In the genomic region with DNA sequence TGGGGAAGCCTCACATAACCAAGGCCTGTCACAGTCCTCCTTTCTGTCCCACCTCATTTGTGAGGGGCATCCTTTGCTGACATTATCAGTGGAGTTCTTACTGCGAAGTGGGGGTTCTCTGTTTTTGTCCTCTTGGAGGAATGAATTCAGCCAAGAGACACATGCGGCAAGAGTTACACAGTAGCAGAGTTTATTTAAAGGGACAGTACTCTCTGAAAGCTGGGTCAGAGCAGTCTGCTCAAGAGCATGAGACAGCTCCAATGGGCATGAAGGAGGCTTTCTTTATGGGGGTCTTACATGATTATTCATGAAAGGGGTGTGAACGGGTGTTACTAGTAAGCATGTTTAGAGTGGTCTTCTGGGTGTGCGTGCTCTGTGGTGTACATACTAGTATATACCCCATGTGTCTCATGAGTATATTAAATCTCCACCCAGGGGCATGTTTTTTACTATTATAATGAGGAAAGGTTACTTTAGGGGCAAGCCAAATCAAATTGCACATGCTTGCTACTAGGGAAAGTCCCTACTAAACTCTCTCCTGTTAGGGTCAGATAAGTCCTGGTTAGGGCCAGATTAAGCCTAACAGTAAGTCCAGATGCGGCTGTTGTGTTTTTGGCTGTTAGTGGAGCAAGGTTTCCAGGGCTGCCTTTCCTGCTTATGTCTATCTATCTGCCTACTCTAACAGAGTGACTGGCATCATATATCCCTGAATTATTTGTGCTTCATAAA, we compare ENCODE assay signal across 1 cellular context.
TF ChIP-seq lines count a peak whose summit lies in the region.

No MANE protein-coding gene starts in this region.

TF ChIP-seq in K562, 482 proteins besides CTCF, POLR2A, EP300 and RAD21 (continued from another document and continues in another):
- no peak for TF ChIP-seq FIP1L1 (IDR thresholded peaks at IDR 0.05; ENCODE audit: low read depth, low read length, poor library complexity, severe bottlenecking)
- TF ChIP-seq SUPT5H (IDR thresholded peaks at IDR 0.05), result no peak
- TF ChIP-seq, protein P1, sequence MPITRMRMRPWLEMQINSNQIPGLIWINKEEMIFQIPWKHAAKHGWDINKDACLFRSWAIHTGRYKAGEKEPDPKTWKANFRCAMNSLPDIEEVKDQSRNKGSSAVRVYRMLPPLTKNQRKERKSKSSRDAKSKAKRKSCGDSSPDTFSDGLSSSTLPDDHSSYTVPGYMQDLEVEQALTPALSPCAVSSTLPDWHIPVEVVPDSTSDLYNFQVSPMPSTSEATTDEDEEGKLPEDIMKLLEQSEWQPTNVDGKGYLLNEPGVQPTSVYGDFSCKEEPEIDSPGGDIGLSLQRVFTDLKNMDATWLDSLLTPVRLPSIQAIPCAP (CRISPR knock-in tag; IDR thresholded peaks at IDR 0.05; ENCODE audit: borderline replicate concordance), result no peak
- peak; percentile 95 for TF ChIP-seq SMARCA4 (IDR thresholded peaks at IDR 0.05)
- no peak for TF ChIP-seq FOXP1 (CRISPR knock-in tag; IDR thresholded peaks at IDR 0.05)
- no peak for TF ChIP-seq HCFC1 (IDR thresholded peaks at IDR 0.05; ENCODE audit: low read depth, low read length)
- TF ChIP-seq PML (IDR thresholded peaks at IDR 0.05; ENCODE audit: low read length), result peak; percentile 99
- peak; percentile 83; the same call in 1 of the 2 replicates for TF ChIP-seq LEF1 (IDR thresholded peaks at IDR 0.05)
- no peak for TF ChIP-seq CHD1 (IDR thresholded peaks at IDR 0.05; ENCODE audit: low read length)
- peak; percentile 95 for TF ChIP-seq DPF2 (IDR thresholded peaks at IDR 0.05)
- TF ChIP-seq MYNN (IDR thresholded peaks at IDR 0.05), result peak; percentile 80; the same call in 1 of the 2 replicates
- no peak for TF ChIP-seq MYNN (CRISPR knock-in tag; IDR thresholded peaks at IDR 0.05)
- no peak for TF ChIP-seq GABPB1 (CRISPR knock-in tag; IDR thresholded peaks at IDR 0.05)
- TF ChIP-seq NCOR1 (IDR thresholded peaks at IDR 0.05), result peak; percentile 99
- peak; percentile 94 for TF ChIP-seq KLF16 (IDR thresholded peaks at IDR 0.05)
- TF ChIP-seq, protein P2, sequence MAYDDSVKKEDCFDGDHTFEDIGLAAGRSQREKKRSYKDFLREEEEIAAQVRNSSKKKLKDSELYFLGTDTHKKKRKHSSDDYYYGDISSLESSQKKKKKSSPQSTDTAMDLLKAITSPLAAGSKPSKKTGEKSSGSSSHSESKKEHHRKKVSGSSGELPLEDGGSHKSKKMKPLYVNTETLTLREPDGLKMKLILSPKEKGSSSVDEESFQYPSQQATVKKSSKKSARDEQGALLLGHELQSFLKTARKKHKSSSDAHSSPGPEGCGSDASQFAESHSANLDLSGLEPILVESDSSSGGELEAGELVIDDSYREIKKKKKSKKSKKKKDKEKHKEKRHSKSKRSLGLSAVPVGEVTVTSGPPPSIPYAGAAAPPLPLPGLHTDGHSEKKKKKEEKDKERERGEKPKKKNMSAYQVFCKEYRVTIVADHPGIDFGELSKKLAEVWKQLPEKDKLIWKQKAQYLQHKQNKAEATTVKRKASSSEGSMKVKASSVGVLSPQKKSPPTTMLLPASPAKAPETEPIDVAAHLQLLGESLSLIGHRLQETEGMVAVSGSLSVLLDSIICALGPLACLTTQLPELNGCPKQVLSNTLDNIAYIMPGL (CRISPR knock-in tag; IDR thresholded peaks at IDR 0.05), result no peak
- TF ChIP-seq PPARD (CRISPR knock-in tag; IDR thresholded peaks at IDR 0.05), result no peak
- TF ChIP-seq KDM4B (IDR thresholded peaks at IDR 0.05; ENCODE audit: borderline replicate concordance in 2 of 2, low read depth in 1 of 2), result no peak
- TF ChIP-seq, protein P3, sequence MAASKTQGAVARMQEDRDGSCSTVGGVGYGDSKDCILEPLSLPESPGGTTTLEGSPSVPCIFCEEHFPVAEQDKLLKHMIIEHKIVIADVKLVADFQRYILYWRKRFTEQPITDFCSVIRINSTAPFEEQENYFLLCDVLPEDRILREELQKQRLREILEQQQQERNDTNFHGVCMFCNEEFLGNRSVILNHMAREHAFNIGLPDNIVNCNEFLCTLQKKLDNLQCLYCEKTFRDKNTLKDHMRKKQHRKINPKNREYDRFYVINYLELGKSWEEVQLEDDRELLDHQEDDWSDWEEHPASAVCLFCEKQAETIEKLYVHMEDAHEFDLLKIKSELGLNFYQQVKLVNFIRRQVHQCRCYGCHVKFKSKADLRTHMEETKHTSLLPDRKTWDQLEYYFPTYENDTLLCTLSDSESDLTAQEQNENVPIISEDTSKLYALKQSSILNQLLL (CRISPR knock-in tag; IDR thresholded peaks at IDR 0.05; ENCODE audit: borderline replicate concordance), result no peak
- no peak for TF ChIP-seq ZNF197 (CRISPR knock-in tag; IDR thresholded peaks at IDR 0.05; ENCODE audit: low read depth)
- TF ChIP-seq TEAD2 (tag; IDR thresholded peaks at IDR 0.05), result no peak
- TF ChIP-seq SNIP1 (IDR thresholded peaks at IDR 0.05; ENCODE audit: low read depth), result no peak
- TF ChIP-seq POLR3A (IDR thresholded peaks at IDR 0.05; ENCODE audit: borderline replicate concordance, extremely low read depth, insufficient read depth, insufficient read length), result no peak
- no peak for TF ChIP-seq ZNF696 (CRISPR knock-in tag; conservative IDR thresholded peaks at IDR 0.05)
- TF ChIP-seq TRIM24 (IDR thresholded peaks at IDR 0.05), result peak; percentile 98
- TF ChIP-seq, protein P4, sequence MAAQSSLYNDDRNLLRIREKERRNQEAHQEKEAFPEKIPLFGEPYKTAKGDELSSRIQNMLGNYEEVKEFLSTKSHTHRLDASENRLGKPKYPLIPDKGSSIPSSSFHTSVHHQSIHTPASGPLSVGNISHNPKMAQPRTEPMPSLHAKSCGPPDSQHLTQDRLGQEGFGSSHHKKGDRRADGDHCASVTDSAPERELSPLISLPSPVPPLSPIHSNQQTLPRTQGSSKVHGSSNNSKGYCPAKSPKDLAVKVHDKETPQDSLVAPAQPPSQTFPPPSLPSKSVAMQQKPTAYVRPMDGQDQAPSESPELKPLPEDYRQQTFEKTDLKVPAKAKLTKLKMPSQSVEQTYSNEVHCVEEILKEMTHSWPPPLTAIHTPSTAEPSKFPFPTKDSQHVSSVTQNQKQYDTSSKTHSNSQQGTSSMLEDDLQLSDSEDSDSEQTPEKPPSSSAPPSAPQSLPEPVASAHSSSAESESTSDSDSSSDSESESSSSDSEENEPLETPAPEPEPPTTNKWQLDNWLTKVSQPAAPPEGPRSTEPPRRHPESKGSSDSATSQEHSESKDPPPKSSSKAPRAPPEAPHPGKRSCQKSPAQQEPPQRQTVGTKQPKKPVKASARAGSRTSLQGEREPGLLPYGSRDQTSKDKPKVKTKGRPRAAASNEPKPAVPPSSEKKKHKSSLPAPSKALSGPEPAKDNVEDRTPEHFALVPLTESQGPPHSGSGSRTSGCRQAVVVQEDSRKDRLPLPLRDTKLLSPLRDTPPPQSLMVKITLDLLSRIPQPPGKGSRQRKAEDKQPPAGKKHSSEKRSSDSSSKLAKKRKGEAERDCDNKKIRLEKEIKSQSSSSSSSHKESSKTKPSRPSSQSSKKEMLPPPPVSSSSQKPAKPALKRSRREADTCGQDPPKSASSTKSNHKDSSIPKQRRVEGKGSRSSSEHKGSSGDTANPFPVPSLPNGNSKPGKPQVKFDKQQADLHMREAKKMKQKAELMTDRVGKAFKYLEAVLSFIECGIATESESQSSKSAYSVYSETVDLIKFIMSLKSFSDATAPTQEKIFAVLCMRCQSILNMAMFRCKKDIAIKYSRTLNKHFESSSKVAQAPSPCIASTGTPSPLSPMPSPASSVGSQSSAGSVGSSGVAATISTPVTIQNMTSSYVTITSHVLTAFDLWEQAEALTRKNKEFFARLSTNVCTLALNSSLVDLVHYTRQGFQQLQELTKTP (IDR thresholded peaks at IDR 0.05; ENCODE audit: low read depth in 1 of 2, partially characterized antibody in 2 of 2), result peak in 1 of 2 experiments; percentile 47
- TF ChIP-seq GATAD2B (IDR thresholded peaks at IDR 0.05; ENCODE audit: borderline replicate concordance), result no peak
- no peak for TF ChIP-seq LARP7 (IDR thresholded peaks at IDR 0.05)
- TF ChIP-seq, protein P5, sequence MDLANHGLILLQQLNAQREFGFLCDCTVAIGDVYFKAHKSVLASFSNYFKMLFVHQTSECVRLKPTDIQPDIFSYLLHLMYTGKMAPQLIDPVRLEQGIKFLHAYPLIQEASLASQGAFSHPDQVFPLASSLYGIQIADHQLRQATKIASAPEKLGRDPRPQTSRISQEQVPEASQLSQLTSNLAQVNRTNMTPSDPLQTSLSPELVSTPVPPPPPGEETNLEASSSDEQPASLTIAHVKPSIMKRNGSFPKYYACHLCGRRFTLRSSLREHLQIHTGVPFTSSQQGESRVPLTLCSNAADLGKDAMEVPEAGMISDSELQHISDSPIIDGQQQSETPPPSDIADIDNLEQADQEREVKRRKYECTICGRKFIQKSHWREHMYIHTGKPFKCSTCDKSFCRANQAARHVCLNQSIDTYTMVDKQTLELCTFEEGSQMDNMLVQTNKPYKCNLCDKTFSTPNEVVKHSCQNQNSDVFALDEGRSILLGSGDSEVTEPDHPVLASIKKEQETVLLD (IDR thresholded peaks at IDR 0.05), result 0 out of 2 replicates have a peak, but pooled peaks have one; percentile 42
- no peak for TF ChIP-seq MAFG (tag; conservative IDR thresholded peaks at IDR 0.05)
- TF ChIP-seq ZNF785 (CRISPR knock-in tag; IDR thresholded peaks at IDR 0.05), result no peak
- TF ChIP-seq MTA1 (IDR thresholded peaks at IDR 0.05; ENCODE audit: borderline replicate concordance), result 0 out of 2 replicates have a peak, but pooled peaks have one; percentile 45
- no peak for TF ChIP-seq ZBED1 (IDR thresholded peaks at IDR 0.05)
- TF ChIP-seq SP2 (IDR thresholded peaks at IDR 0.05; ENCODE audit: extremely low read depth, low read depth, low read length, poor library complexity, severe bottlenecking), result no peak
- TF ChIP-seq, protein P6, sequence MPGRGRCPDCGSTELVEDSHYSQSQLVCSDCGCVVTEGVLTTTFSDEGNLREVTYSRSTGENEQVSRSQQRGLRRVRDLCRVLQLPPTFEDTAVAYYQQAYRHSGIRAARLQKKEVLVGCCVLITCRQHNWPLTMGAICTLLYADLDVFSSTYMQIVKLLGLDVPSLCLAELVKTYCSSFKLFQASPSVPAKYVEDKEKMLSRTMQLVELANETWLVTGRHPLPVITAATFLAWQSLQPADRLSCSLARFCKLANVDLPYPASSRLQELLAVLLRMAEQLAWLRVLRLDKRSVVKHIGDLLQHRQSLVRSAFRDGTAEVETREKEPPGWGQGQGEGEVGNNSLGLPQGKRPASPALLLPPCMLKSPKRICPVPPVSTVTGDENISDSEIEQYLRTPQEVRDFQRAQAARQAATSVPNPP (IDR thresholded peaks at IDR 0.05; ENCODE audit: borderline replicate concordance, insufficient read depth, insufficient read length), result no peak
- TF ChIP-seq, protein P7, sequence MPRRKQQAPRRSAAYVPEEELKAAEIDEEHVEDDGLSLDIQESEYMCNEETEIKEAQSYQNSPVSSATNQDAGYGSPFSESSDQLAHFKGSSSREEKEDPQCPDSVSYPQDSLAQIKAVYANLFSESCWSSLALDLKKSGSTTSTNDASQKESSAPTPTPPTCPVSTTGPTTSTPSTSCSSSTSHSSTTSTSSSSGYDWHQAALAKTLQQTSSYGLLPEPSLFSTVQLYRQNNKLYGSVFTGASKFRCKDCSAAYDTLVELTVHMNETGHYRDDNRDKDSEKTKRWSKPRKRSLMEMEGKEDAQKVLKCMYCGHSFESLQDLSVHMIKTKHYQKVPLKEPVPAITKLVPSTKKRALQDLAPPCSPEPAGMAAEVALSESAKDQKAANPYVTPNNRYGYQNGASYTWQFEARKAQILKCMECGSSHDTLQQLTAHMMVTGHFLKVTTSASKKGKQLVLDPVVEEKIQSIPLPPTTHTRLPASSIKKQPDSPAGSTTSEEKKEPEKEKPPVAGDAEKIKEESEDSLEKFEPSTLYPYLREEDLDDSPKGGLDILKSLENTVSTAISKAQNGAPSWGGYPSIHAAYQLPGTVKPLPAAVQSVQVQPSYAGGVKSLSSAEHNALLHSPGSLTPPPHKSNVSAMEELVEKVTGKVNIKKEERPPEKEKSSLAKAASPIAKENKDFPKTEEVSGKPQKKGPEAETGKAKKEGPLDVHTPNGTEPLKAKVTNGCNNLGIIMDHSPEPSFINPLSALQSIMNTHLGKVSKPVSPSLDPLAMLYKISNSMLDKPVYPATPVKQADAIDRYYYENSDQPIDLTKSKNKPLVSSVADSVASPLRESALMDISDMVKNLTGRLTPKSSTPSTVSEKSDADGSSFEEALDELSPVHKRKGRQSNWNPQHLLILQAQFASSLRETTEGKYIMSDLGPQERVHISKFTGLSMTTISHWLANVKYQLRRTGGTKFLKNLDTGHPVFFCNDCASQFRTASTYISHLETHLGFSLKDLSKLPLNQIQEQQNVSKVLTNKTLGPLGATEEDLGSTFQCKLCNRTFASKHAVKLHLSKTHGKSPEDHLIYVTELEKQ (CRISPR knock-in tag; IDR thresholded peaks at IDR 0.05), result no peak
- TF ChIP-seq, protein P8, sequence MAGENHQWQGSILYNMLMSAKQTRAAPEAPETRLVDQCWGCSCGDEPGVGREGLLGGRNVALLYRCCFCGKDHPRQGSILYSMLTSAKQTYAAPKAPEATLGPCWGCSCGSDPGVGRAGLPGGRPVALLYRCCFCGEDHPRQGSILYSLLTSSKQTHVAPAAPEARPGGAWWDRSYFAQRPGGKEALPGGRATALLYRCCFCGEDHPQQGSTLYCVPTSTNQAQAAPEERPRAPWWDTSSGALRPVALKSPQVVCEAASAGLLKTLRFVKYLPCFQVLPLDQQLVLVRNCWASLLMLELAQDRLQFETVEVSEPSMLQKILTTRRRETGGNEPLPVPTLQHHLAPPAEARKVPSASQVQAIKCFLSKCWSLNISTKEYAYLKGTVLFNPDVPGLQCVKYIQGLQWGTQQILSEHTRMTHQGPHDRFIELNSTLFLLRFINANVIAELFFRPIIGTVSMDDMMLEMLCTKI (IDR thresholded peaks at IDR 0.05; ENCODE audit: partially characterized antibody), result no peak
- peak; percentile 44; the same call in 1 of the 2 replicates for TF ChIP-seq MEF2A (IDR thresholded peaks at IDR 0.05; ENCODE audit: control insufficient read depth, low read depth, low read length)
- no peak for TF ChIP-seq HNRNPH1 (optimal IDR thresholded peaks at IDR 0.05; ENCODE audit: low read depth, low read length)
- TF ChIP-seq CTBP1 (IDR thresholded peaks at IDR 0.05; ENCODE audit: borderline replicate concordance), result no peak
- no peak for TF ChIP-seq ZNF384 (IDR thresholded peaks at IDR 0.05; ENCODE audit: low read depth, low read length)
- no peak for TF ChIP-seq RFX5 (IDR thresholded peaks at IDR 0.05; ENCODE audit: low read depth, low read length)
- no peak for TF ChIP-seq RAD51 (IDR thresholded peaks at IDR 0.05; ENCODE audit: borderline replicate concordance, low read depth)
- TF ChIP-seq, protein P9, sequence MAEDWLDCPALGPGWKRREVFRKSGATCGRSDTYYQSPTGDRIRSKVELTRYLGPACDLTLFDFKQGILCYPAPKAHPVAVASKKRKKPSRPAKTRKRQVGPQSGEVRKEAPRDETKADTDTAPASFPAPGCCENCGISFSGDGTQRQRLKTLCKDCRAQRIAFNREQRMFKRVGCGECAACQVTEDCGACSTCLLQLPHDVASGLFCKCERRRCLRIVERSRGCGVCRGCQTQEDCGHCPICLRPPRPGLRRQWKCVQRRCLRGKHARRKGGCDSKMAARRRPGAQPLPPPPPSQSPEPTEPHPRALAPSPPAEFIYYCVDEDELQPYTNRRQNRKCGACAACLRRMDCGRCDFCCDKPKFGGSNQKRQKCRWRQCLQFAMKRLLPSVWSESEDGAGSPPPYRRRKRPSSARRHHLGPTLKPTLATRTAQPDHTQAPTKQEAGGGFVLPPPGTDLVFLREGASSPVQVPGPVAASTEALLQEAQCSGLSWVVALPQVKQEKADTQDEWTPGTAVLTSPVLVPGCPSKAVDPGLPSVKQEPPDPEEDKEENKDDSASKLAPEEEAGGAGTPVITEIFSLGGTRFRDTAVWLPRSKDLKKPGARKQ (CRISPR knock-in tag; IDR thresholded peaks at IDR 0.05), result no peak
- no peak for TF ChIP-seq CBX2 (IDR thresholded peaks at IDR 0.05; ENCODE audit: insufficient read depth, low read length, poor library complexity, severe bottlenecking)
